8 cellular contexts compared by ENCODE assay signal in genomic region chr16:1669698-1670097, GRCh38.
"Had no signal": no experiment of that assay in that cellular context is flagged by ENCODE, and none has a peak within 500 bp of the region (broad histone marks: within the 10 kb centered on the region; RNA-seq: fewer than 3 reads in every experiment).

No MANE protein-coding gene starts in this region.

- H3K9me3 Mint-ChIP-seq: HFFc6 had no signal

- H3K4me3 Mint-ChIP-seq: HFFc6 had no signal

- H3K9me3 ChIP-seq: HAP-1 had no signal

- H3K4me3 ChIP-seq: GM23248, HAP-1 had no signal

- DNase-seq: GM23248, GOT3, H7, HFFc6, IMR-90 had no signal

- H3K9ac ChIP-seq: GM23248 had no signal

- ATAC-seq: HCT116 had no signal

- H3K4me1 ChIP-seq: HAP-1 had no signal

- H3K27ac ChIP-seq: GM23248 had no signal

- FAIRE-seq: HTR-8/SVneo had no signal

- H3K27ac Mint-ChIP-seq: HFFc6 had no signal
